ENCODE assay signal across 17 cellular contexts in genomic region chr6:145096846-145097245, GRCh38.
"Had no signal": no experiment of that assay in that cellular context is flagged by ENCODE, and none has a peak within 500 bp of the region (broad histone marks: within the 10 kb centered on the region; RNA-seq: fewer than 3 reads in every experiment).

No MANE protein-coding gene starts in this region.

- H3K27ac ChIP-seq: body of pancreas, esophagus muscularis mucosa, ovary, thyroid gland, uterus had no signal

- H3K4me1 ChIP-seq: body of pancreas, esophagus muscularis mucosa, thyroid gland, uterus had no signal

- H3K36me3 ChIP-seq: esophagus muscularis mucosa, ovary, thyroid gland, uterus had no signal

- H3K27me3 Mint-ChIP-seq: dendritic cell treated with granulocyte-macrophage colony-stimulating factor and Interleukin-4, amounts not matched to agents 40 ng/mL and 50 ng/mL, for 4 days had no signal

- H3K4me3 Mint-ChIP-seq: activated naive CD4-positive, alpha-beta T cell treated with anti-CD3 and anti-CD28 coated beads, Interleukin-2, amount 50 U/mL, for 24 hours; dendritic cell treated with granulocyte-macrophage colony-stimulating factor and Interleukin-4, amounts not matched to agents 40 ng/mL and 50 ng/mL, for 4 days; neural crest cell; WTC11 had no signal

- H3K4me3 ChIP-seq: body of pancreas, esophagus muscularis mucosa, ovary, smooth muscle cell, thyroid gland, uterus had no signal

- H3K9me3 ChIP-seq: ovary, thyroid gland, uterus had no signal

- H3K27ac Mint-ChIP-seq: activated naive CD4-positive, alpha-beta T cell treated with anti-CD3 and anti-CD28 coated beads, Interleukin-2, amount 50 U/mL, for 24 hours; activated T-helper 2 cell treated with anti-CD3 and anti-CD28 coated beads, Interferon-gamma antibody, Interleukin-2, Interleukin-4, amounts not matched to agents 10 μg/mL and 5 μg/mL and 100 μg/mL, durations not matched to agents 14 hours and 24 hours and 36 hours; dendritic cell treated with granulocyte-macrophage colony-stimulating factor and Interleukin-4, amounts not matched to agents 40 ng/mL and 50 ng/mL, for 4 days; WTC11 had no signal

- H3K36me3 Mint-ChIP-seq: activated naive CD4-positive, alpha-beta T cell treated with anti-CD3 and anti-CD28 coated beads, Interleukin-2, amount 50 U/mL, for 24 hours had no signal

- DNase-seq: activated CD4-positive, alpha-beta T cell treated with anti-CD3 and anti-CD28 coated beads for 48 hours; activated T-cell treated with anti-CD3 and anti-CD28 coated beads for 4 hours; body of pancreas; foreskin fibroblast; ovary; retina; T-helper 1 cell; thyroid gland had no signal

- H3K27me3 ChIP-seq: body of pancreas, esophagus muscularis mucosa, ovary, thyroid gland, uterus had no signal

- FAIRE-seq: islet of Langerhans had no signal

- H3K4me2 ChIP-seq: smooth muscle cell had no signal

- H3K4me1 Mint-ChIP-seq: activated naive CD4-positive, alpha-beta T cell treated with anti-CD3 and anti-CD28 coated beads, Interleukin-2, amount 50 U/mL, for 24 hours; neural crest cell; WTC11 had no signal

- ATAC-seq: body of pancreas, WTC11 had no signal

- H3K9me3 Mint-ChIP-seq: activated naive CD4-positive, alpha-beta T cell treated with anti-CD3 and anti-CD28 coated beads, Interleukin-2, amount 50 U/mL, for 24 hours; activated T-helper 2 cell treated with anti-CD3 and anti-CD28 coated beads, Interferon-gamma antibody, Interleukin-2, Interleukin-4, amounts not matched to agents 10 μg/mL and 5 μg/mL and 100 μg/mL, durations not matched to agents 14 hours and 24 hours and 36 hours had no signal
